18 cellular contexts compared by ENCODE assay signal in genomic region chr3:193942516-193943055, GRCh38.
"Had no signal": no experiment of that assay in that cellular context is flagged by ENCODE, and none has a peak within 500 bp of the region (broad histone marks: within the 10 kb centered on the region; RNA-seq: fewer than 3 reads in every experiment).

No MANE protein-coding gene starts in this region.

- H3K9ac ChIP-seq: parathyroid adenoma had no signal

- H3K4me3 Mint-ChIP-seq: activated naive CD8-positive, alpha-beta T cell treated with anti-CD3 and anti-CD28 coated beads, Interleukin-2, amount 10 ng/mL, durations not matched to agents 7 days and 5 days; activated T-cell treated with anti-CD3 and anti-CD28 coated beads, Interleukin-2, amount 50 U/mL, for 24 hours; endodermal cell; stimulated activated naive B cell treated with anti-CD40 and anti-IgM and Interleukin-4, amounts not matched to agents 10 μg/mL and 1 μg/mL and 100 μg/mL, for 72 hours; T-helper 1 cell treated with Interleukin-12 subunit alpha and Interleukin-12 subunit beta and Interleukin-4 antibody, amounts not matched to agents 30 μg/mL and 1 μg/mL, for 36 hours had no signal

- H3K79me2 ChIP-seq: parathyroid adenoma had no signal

- H3K9me3 Mint-ChIP-seq: activated naive CD8-positive, alpha-beta T cell treated with anti-CD3 and anti-CD28 coated beads, Interleukin-2, amount 10 ng/mL, durations not matched to agents 7 days and 5 days; activated T-cell treated with anti-CD3 and anti-CD28 coated beads, Interleukin-2, amount 50 U/mL, for 24 hours; endodermal cell; stimulated activated naive B cell treated with anti-CD40 and anti-IgM and Interleukin-4, amounts not matched to agents 10 μg/mL and 1 μg/mL and 100 μg/mL, for 72 hours; T-helper 1 cell treated with Interleukin-12 subunit alpha and Interleukin-12 subunit beta and Interleukin-4 antibody, amounts not matched to agents 30 μg/mL and 1 μg/mL, for 36 hours had no signal

- H3K4me3 ChIP-seq: spleen, tibial nerve had no signal

- DNase-seq: activated CD4-positive, alpha-beta T cell treated with anti-CD3 and anti-CD28 coated beads, Interleukin-2, amount 50 U/mL, for 4 hours; activated CD4-positive, CD25-positive, alpha-beta regulatory T cell treated with anti-CD3 and anti-CD28 coated beads, Interleukin-2, amount 50 U/mL, for 72 hours; activated gamma-delta T cell treated with Interleukin-2 at 50 U/mL for 16 hours; activated naive CD8-positive, alpha-beta T cell treated with anti-CD3 and anti-CD28 coated beads, Interleukin-2, amount 10 ng/mL, durations not matched to agents 7 days and 5 days; activated T-cell treated with anti-CD3 and anti-CD28 coated beads, Interleukin-2, amount 50 U/mL, for 24 hours; anterior cingulate cortex; cerebellar nuclear complex; dermis blood vessel endothelial cell; hippocampal formation; kidney glomerular epithelial cell; midbrain; spleen; stimulated activated CD4-positive, alpha-beta T cell treated with anti-CD3 and anti-CD28 coated beads, Interleukin-1b, Interleukin-23, amount 100 ng/mL, for 48 hours; stimulated activated naive B cell treated with anti-CD40 and anti-IgM and Interleukin-4, amounts not matched to agents 10 μg/mL and 1 μg/mL and 100 μg/mL, for 72 hours had no signal

- H3K27ac ChIP-seq: parathyroid adenoma, spleen had no signal

- H3K4me1 ChIP-seq: spleen had no signal

- H3K36me3 ChIP-seq: spleen, tibial nerve had no signal

- H3K36me3 Mint-ChIP-seq: activated naive CD8-positive, alpha-beta T cell treated with anti-CD3 and anti-CD28 coated beads, Interleukin-2, amount 10 ng/mL, durations not matched to agents 7 days and 5 days; stimulated activated naive B cell treated with anti-CD40 and anti-IgM and Interleukin-4, amounts not matched to agents 10 μg/mL and 1 μg/mL and 100 μg/mL, for 72 hours had no signal

- H2AFZ ChIP-seq: parathyroid adenoma had no signal

- H3K4me1 Mint-ChIP-seq: activated naive CD8-positive, alpha-beta T cell treated with anti-CD3 and anti-CD28 coated beads, Interleukin-2, amount 10 ng/mL, durations not matched to agents 7 days and 5 days had no signal

- H3K27me3 ChIP-seq: tibial nerve had no signal

- H3K9me3 ChIP-seq: spleen, tibial nerve had no signal

- H3K27ac Mint-ChIP-seq: activated naive CD8-positive, alpha-beta T cell treated with anti-CD3 and anti-CD28 coated beads, Interleukin-2, amount 10 ng/mL, durations not matched to agents 7 days and 5 days; activated T-cell treated with anti-CD3 and anti-CD28 coated beads, Interleukin-2, amount 50 U/mL, for 24 hours; endodermal cell; stimulated activated naive B cell treated with anti-CD40 and anti-IgM and Interleukin-4, amounts not matched to agents 10 μg/mL and 1 μg/mL and 100 μg/mL, for 72 hours; T-helper 1 cell treated with Interleukin-12 subunit alpha and Interleukin-12 subunit beta and Interleukin-4 antibody, amounts not matched to agents 30 μg/mL and 1 μg/mL, for 36 hours had no signal
